In genomic region chr4:87240341-87240740, GRCh38 we compare ENCODE assay signal across 15 cellular contexts. TPM values are rescaled to one million over a fixed set of nuclear protein-coding genes. Genes with fewer than 3 reads are reported as not detected.
A peak's percentile ranks its signal among the peaks of the same experiment; 100 is the strongest.
DNase-seq lines count a peak whose midpoint lies in the region; ATAC-seq and TF ChIP-seq lines count a peak whose summit lies in the region.
"Had no signal": no experiment of that assay in that cellular context is flagged by ENCODE, and none has a peak within 500 bp of the region (broad histone marks: within the 10 kb centered on the region; RNA-seq: fewer than 3 reads in every experiment).

No MANE protein-coding gene starts in this region.

- H3K9ac ChIP-seq in HCT116 (ENCODE audit: low read length), result no peak overlapping the region

- ATAC-seq in HCT116 (no peak), left lobe of liver (peak; percentile 10)
- no peak for ATAC-seq in naive thymus-derived CD4-positive, alpha-beta T cell
- ATAC-seq: K562; stimulated activated naive B cell treated with anti-CD40 and anti-IgM and Interleukin-4, amounts not matched to agents 10 μg/mL and 1 μg/mL and 100 μg/mL, for 72 hours had no signal

- no peak overlapping the region for H3K4me3 Mint-ChIP-seq in naive thymus-derived CD4-positive, alpha-beta T cell
- H3K4me3 Mint-ChIP-seq in nephron progenitor cell, result no peak overlapping the region
- H3K4me3 Mint-ChIP-seq: activated naive CD4-positive, alpha-beta T cell treated with anti-CD3 and anti-CD28 coated beads, Interleukin-2, amount 50 U/mL, for 24 hours; stimulated activated naive B cell treated with anti-CD40 and anti-IgM and Interleukin-4, amounts not matched to agents 10 μg/mL and 1 μg/mL and 100 μg/mL, for 72 hours had no signal

- H3K79me2 ChIP-seq in HCT116 (ENCODE audit: insufficient read depth, low read length), result no peaks in the 10 kb centered on the region

- TF ChIP-seq CTCF in BE2C (IDR thresholded peaks at IDR 0.05; ENCODE audit: low read depth, low read length), result no peak
- no peak for TF ChIP-seq CTCF in HCT116 (IDR thresholded peaks at IDR 0.05 in 2 of 3, conservative IDR thresholded peaks at IDR 0.05 in 1 of 3; ENCODE audit: borderline replicate concordance in 1 of 3, insufficient read depth in 1 of 3, low read depth in 2 of 3, low read length in 2 of 3)
- TF ChIP-seq CTCF in nephron progenitor cell (IDR thresholded peaks at IDR 0.05), result no peak

- H3K4me1 Mint-ChIP-seq in naive thymus-derived CD4-positive, alpha-beta T cell, result peaks cover 0 to 5% (median 0%) of the 10 kb centered on the region in 7 donors
- H3K4me1 Mint-ChIP-seq in nephron progenitor cell, result peaks cover 13% of the 10 kb centered on the region
- H3K4me1 Mint-ChIP-seq: activated naive CD4-positive, alpha-beta T cell treated with anti-CD3 and anti-CD28 coated beads, Interleukin-2, amount 50 U/mL, for 24 hours; stimulated activated naive B cell treated with anti-CD40 and anti-IgM and Interleukin-4, amounts not matched to agents 10 μg/mL and 1 μg/mL and 100 μg/mL, for 72 hours had no signal

- intact Hi-C loops in HCT116 (cut with micrococcal nuclease), result no loop called here
- intact Hi-C loops in naive thymus-derived CD4-positive, alpha-beta T cell (cut with micrococcal nuclease), result no loop called here

- RAD21 ChIA-PET in HCT116 (lab: Charles Lee; ENCODE audit: low non-redundant PET in 1 of 2, low total read pairs in 2 of 2, uncharacterized antibody in 2 of 2, unreplicated experiment in 2 of 2), result no interaction called here

- H3K4me1 ChIP-seq in BE2C (peaks cover 19% of the 10 kb centered on the region), HCT116 (ENCODE audit: control insufficient read depth in 1 of 2, insufficient read depth in 2 of 2, low read length in 2 of 2) (peaks cover 0 to 8% of the 10 kb centered on the region in 2 experiments; a peak in 2 of 4 replicates)
- H3K4me1 ChIP-seq in naive thymus-derived CD4-positive, alpha-beta T cell (ENCODE audit: control insufficient read depth in 2 of 2, insufficient read depth in 2 of 2, low read length in 2 of 2), result peaks cover 0 to 4% of the 10 kb centered on the region in 2 donors
- H3K4me1 ChIP-seq: prostate gland had no signal

- H3K4me3 ChIP-seq in BE2C (ENCODE audit: low read depth, low read length) (peak overlapping the region; percentile 6; the same call in 1 of the 2 replicates), HCT116 (replicated peaks in 1 of 2; ENCODE audit: low read depth in 1 of 2, low read length in 2 of 2) (no peak overlapping the region)
- no peak overlapping the region for H3K4me3 ChIP-seq in naive thymus-derived CD4-positive, alpha-beta T cell (ENCODE audit: low read length)
- H3K4me3 ChIP-seq: K562, prostate gland had no signal

- no peaks in the 10 kb centered on the region for H4K20me1 ChIP-seq in HCT116 (ENCODE audit: insufficient read depth)

- H3K27me3 Mint-ChIP-seq in naive thymus-derived CD4-positive, alpha-beta T cell, result peaks cover 0 to 20% (median 8%) of the 10 kb centered on the region in 5 donors
- no peaks in the 10 kb centered on the region for H3K27me3 Mint-ChIP-seq in nephron progenitor cell (ENCODE audit: low read depth, poor library complexity)

- H3K4me2 ChIP-seq in HCT116 (ENCODE audit: low read length), result no peak overlapping the region

- H2AFZ ChIP-seq in HCT116 (ENCODE audit: low read depth, low read length, poor library complexity, severe bottlenecking), result peak overlapping the region; percentile 60

- no TSS peak for BruUV-seq in HCT116 (replicated peaks; lab: Mats Ljungman, UMichigan)

- no peak overlapping the region for H3K27ac ChIP-seq in HCT116 (ENCODE audit: low read depth, low read length)
- no peak overlapping the region for H3K27ac ChIP-seq in naive thymus-derived CD4-positive, alpha-beta T cell (ENCODE audit: low read depth, low read length)
- H3K27ac ChIP-seq: prostate gland had no signal

- no peaks in the 10 kb centered on the region for H3K9me2 ChIP-seq in HCT116 (ENCODE audit: insufficient read depth)

- H3K9me3 Mint-ChIP-seq in naive thymus-derived CD4-positive, alpha-beta T cell, result peaks cover 8 to 36% (median 20%) of the 10 kb centered on the region in 11 donors
- H3K9me3 Mint-ChIP-seq in nephron progenitor cell, result peaks cover 41% of the 10 kb centered on the region

- H3K9me3 ChIP-seq in BE2C (peaks cover 2% of the 10 kb centered on the region; the same call in 1 of the 2 replicates), HCT116 (ENCODE audit: control insufficient read depth in 1 of 2, insufficient read depth in 1 of 2, low read depth in 1 of 2, low read length in 2 of 2) (peaks cover 0 to 18% of the 10 kb centered on the region in 2 experiments; a peak in 2 of 4 replicates)
- H3K9me3 ChIP-seq in naive thymus-derived CD4-positive, alpha-beta T cell (ENCODE audit: control insufficient read depth in 2 of 3, low read length in 3 of 3), result peaks cover 0 to 11% (median 0%) of the 10 kb centered on the region in 3 experiments
- H3K9me3 ChIP-seq: prostate gland had no signal

- no peaks in the 10 kb centered on the region for H3K27me3 ChIP-seq in BE2C
- H3K27me3 ChIP-seq in HCT116 (ENCODE audit: insufficient read depth, low read length), result no peaks in the 10 kb centered on the region
- no peaks in the 10 kb centered on the region for H3K27me3 ChIP-seq in naive thymus-derived CD4-positive, alpha-beta T cell (ENCODE audit: control insufficient read depth in 2 of 2, insufficient read depth in 2 of 2, low read length in 2 of 2)

- TF ChIP-seq POLR2A in HCT116 (IDR thresholded peaks at IDR 0.05; ENCODE audit: borderline replicate concordance, extremely low read depth, insufficient read depth, insufficient read length), result no peak

- no peak for TF ChIP-seq RAD21 in HCT116 (IDR thresholded peaks at IDR 0.05; ENCODE audit: low read depth)

- CTCF ChIA-PET in HCT116 (lab: Charles Lee), result no interaction called here
- CTCF ChIA-PET in naive thymus-derived CD4-positive, alpha-beta T cell (lab: Charles Lee), result interaction anchor here (0.9 to 1.0 kb wide), 2 partner anchors 89 to 90 kb away, joined by 3 to 4 read pairs; no protein-coding TSS in a partner anchor

- no peak overlapping the region for H3K27ac Mint-ChIP-seq in naive thymus-derived CD4-positive, alpha-beta T cell
- H3K27ac Mint-ChIP-seq in nephron progenitor cell, result no peak overlapping the region
- H3K27ac Mint-ChIP-seq: activated naive CD4-positive, alpha-beta T cell treated with anti-CD3 and anti-CD28 coated beads, Interleukin-2, amount 50 U/mL, for 24 hours; stimulated activated naive B cell treated with anti-CD40 and anti-IgM and Interleukin-4, amounts not matched to agents 10 μg/mL and 1 μg/mL and 100 μg/mL, for 72 hours had no signal

- H3K36me3 Mint-ChIP-seq in naive thymus-derived CD4-positive, alpha-beta T cell, result peaks cover 6 to 16% (median 9%) of the 10 kb centered on the region in 5 donors
- peaks cover 16% of the 10 kb centered on the region for H3K36me3 Mint-ChIP-seq in nephron progenitor cell (ENCODE audit: low read depth)

- POLR2A ChIA-PET in HCT116 (lab: Charles Lee), result no interaction called here
- POLR2A ChIA-PET in naive thymus-derived CD4-positive, alpha-beta T cell (lab: Charles Lee), result no interaction called here

- DNase-seq in BE2C, result no peak
- no peak for DNase-seq in HCT116 (ENCODE audit: low read depth, low spot score)
- DNase-seq in NCI-H748 (lab: John Stamatoyannopoulos, UW; ENCODE audit: unreplicated experiment), result peak; percentile 60
- no peak for DNase-seq in left lobe of liver (ENCODE audit: low spot score)
- no peak for DNase-seq in naive thymus-derived CD4-positive, alpha-beta T cell
- DNase-seq in iPS-NIHi11 (ENCODE audit: low spot score), result no peak
- DNase-seq in GDM1 (lab: John Stamatoyannopoulos, UW), result no peak
- DNase-seq in nephron progenitor cell, result no peak
- DNase-seq: hypothalamus; midbrain; stimulated activated CD4-positive, alpha-beta T cell treated with anti-CD3 and anti-CD28 coated beads, Interleukin-4, amount 100 ng/mL, for 1 hour; stimulated activated naive B cell treated with anti-CD40 and anti-IgM and Interleukin-4, amounts not matched to agents 10 μg/mL and 1 μg/mL and 100 μg/mL, for 72 hours had no signal

- no peaks in the 10 kb centered on the region for H3K36me3 ChIP-seq in BE2C
- no peaks in the 10 kb centered on the region for H3K36me3 ChIP-seq in HCT116 (ENCODE audit: control insufficient read depth in 1 of 2, insufficient read depth in 2 of 2, low read length in 2 of 2)
- no peaks in the 10 kb centered on the region for H3K36me3 ChIP-seq in naive thymus-derived CD4-positive, alpha-beta T cell (ENCODE audit: control insufficient read depth in 2 of 3, insufficient read depth in 3 of 3, low read length in 3 of 3)
- H3K36me3 ChIP-seq: prostate gland had no signal

TF ChIP-seq in HCT116, 20 proteins besides CTCF, POLR2A, EP300 and RAD21:
- TF ChIP-seq ZFX (IDR thresholded peaks at IDR 0.05) (no peak), YY1 (IDR thresholded peaks at IDR 0.05; ENCODE audit: extremely low read depth, insufficient replicate concordance, low read depth, low read length) (no peak), EGR1 (IDR thresholded peaks at IDR 0.05; ENCODE audit: low read depth) (no peak)

RNA-seq across cellular contexts. Expression of gene KLHL8, which starts 19.9 kb away (rescaled TPM):
- polyA plus RNA-seq in BE2C (2012; ENCODE audit: insufficient read depth, insufficient read length, low read depth), result 17.0 TPM
- total RNA-seq in HCT116 (2021; ENCODE audit: unreplicated experiment) (24.2 TPM), left lobe of liver (8.4 TPM)
- 21.3 and 22.3 TPM in 2 replicates for polyA plus RNA-seq in HCT116 (2012)
- 10 to 100 TPM; 10.9 to 15.7 (median 11.6) TPM for total RNA-seq in naive thymus-derived CD4-positive, alpha-beta T cell
- 10 to 100 TPM in 1 of 2 donors, 1 to 10 TPM in 1; 9.7 to 11.5 TPM for polyA plus RNA-seq in naive thymus-derived CD4-positive, alpha-beta T cell
